ENCODE assay signal across 28 cellular contexts in the genomic region with DNA sequence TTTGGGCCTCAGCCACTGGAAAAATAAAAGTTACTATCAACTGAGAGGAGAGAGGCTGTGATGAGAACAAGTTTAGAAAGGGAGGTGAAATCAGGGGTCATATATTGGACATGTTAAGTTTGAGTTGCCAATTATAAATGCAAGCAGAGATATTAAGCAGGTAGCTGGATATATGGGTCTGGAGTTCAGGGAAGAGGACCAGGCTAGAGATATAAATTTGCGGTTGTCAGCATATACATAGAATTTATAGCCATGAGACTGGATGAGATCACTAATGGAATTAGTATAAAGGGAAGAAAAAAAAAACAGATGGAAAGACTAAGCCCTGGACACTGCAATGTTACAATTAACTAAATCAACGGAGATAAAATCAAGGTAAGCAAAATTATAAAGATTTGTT.
"Had no signal": no experiment of that assay in that cellular context is flagged by ENCODE, and none has a peak within 500 bp of the region (broad histone marks: within the 10 kb centered on the region; RNA-seq: fewer than 3 reads in every experiment).

No MANE protein-coding gene starts in this region.

- H3K4me2 ChIP-seq: neural progenitor cell, smooth muscle cell had no signal

- H3K4me1 ChIP-seq: neural progenitor cell, parathyroid adenoma, psoas muscle, spleen, suprapubic skin, testis, tibial artery, transverse colon, upper lobe of right lung, uterus had no signal

- H2AFZ ChIP-seq: neural progenitor cell, parathyroid adenoma had no signal

- H3K9ac ChIP-seq: neural progenitor cell, parathyroid adenoma had no signal

- DNase-seq: natural killer cell; occipital lobe; ovary; posterior cingulate gyrus; psoas muscle; right cardiac atrium; spleen; stimulated activated CD4-positive, alpha-beta T cell treated with anti-CD3 and anti-CD28 coated beads, Interleukin-12 subunit alpha, Interleukin-12 subunit beta, amount 100 ng/mL, for 4 hours; stimulated activated CD4-positive, alpha-beta T cell treated with anti-CD3 and anti-CD28 coated beads, Interleukin-1b, Interleukin-23, amount 100 ng/mL, for 48 hours; stimulated activated CD4-positive, alpha-beta T cell treated with anti-CD3 and anti-CD28 coated beads, Interleukin-4, amount 100 ng/mL, for 1 hour; stimulated activated CD4-positive, alpha-beta T cell treated with anti-CD3 and anti-CD28 coated beads, Interleukin-4, amount 100 ng/mL, for 4 hours; stimulated activated CD8-positive, alpha-beta memory T cell treated with anti-CD3 and anti-CD28 coated beads, Interleukin-4, amount 100 ng/mL, for 48 hours; stimulated activated naive CD4-positive, alpha-beta T cell; stimulated activated naive CD8-positive, alpha-beta T cell treated with anti-CD3 and anti-CD28 coated beads, Interleukin-15, amount 100 ng/mL, for 72 hours; stimulated activated naive CD8-positive, alpha-beta T cell treated with anti-CD3 and anti-CD28 coated beads, Interleukin-15, Interleukin-2, amounts not matched to agents 100 U/mL and 50 U/mL, for 24 hours; substantia nigra; testis; tibial artery; transverse colon; upper lobe of right lung; uterus had no signal

- H3K27me3 ChIP-seq: neural progenitor cell, ovary, spleen, testis, tibial artery, transverse colon, upper lobe of right lung, uterus had no signal

- H3K4me3 ChIP-seq: neural progenitor cell, ovary, psoas muscle, skin epidermis, smooth muscle cell, spleen, suprapubic skin, testis, tibial artery, transverse colon, upper lobe of right lung, uterus had no signal

- ATAC-seq: natural killer cell; psoas muscle; right cardiac atrium; sciatic nerve; stimulated activated memory B cell treated with anti-CD40 and anti-IgM and Interleukin-4, amounts not matched to agents 10 μg/mL and 1 μg/mL and 100 μg/mL, for 72 hours; stimulated activated naive CD8-positive, alpha-beta T cell treated with anti-CD3 and anti-CD28 coated beads, Interleukin-15, amount 100 ng/mL, for 72 hours; stimulated activated naive CD8-positive, alpha-beta T cell treated with anti-CD3 and anti-CD28 coated beads, Interleukin-15, Interleukin-2, amounts not matched to agents 100 U/mL and 50 U/mL, for 24 hours; upper lobe of right lung had no signal

- H3K36me3 ChIP-seq: neural progenitor cell, ovary, spleen, suprapubic skin, tibial artery, transverse colon, upper lobe of right lung, uterus had no signal

- H3K9me3 ChIP-seq: ovary, psoas muscle, spleen, suprapubic skin, testis, tibial artery, transverse colon, upper lobe of right lung, uterus had no signal

- H3K27ac ChIP-seq: neural progenitor cell, ovary, parathyroid adenoma, psoas muscle, skin epidermis, spleen, suprapubic skin, testis, tibial artery, transverse colon, upper lobe of right lung had no signal

- H3K79me2 ChIP-seq: parathyroid adenoma had no signal
